Comparison of ENCODE assay signal across 1 cellular context in the genomic region with DNA sequence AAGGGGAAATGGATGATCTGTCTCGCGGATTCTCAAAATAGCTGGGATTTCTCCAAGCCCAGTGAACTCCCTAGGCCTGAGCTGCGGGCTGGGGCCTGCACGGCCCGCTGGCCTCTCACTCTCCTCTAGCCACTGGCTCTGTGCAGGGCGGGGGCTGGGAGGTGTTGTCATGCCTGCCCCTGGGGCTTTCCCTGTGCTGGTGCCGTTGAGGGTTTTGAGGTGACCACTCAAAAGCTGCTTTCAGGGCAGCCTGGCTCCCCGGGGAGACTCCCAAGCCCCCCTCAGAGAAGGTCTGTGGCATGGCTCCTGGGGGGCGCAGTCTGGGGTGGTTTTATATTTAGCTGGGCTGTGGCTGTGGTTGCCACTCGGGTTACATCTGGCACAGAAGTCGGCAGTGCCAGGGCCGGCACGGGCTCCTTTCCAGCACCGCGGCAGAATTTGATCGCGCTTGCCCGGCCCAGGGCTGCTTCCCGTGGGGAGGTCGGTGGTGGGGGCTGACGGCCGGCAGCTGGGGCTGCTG.
TF ChIP-seq lines count a peak whose summit lies in the region.

No MANE protein-coding gene starts in this region.

TF ChIP-seq in H1, 55 proteins besides CTCF, POLR2A, EP300 and RAD21:
- TF ChIP-seq, protein P1, sequence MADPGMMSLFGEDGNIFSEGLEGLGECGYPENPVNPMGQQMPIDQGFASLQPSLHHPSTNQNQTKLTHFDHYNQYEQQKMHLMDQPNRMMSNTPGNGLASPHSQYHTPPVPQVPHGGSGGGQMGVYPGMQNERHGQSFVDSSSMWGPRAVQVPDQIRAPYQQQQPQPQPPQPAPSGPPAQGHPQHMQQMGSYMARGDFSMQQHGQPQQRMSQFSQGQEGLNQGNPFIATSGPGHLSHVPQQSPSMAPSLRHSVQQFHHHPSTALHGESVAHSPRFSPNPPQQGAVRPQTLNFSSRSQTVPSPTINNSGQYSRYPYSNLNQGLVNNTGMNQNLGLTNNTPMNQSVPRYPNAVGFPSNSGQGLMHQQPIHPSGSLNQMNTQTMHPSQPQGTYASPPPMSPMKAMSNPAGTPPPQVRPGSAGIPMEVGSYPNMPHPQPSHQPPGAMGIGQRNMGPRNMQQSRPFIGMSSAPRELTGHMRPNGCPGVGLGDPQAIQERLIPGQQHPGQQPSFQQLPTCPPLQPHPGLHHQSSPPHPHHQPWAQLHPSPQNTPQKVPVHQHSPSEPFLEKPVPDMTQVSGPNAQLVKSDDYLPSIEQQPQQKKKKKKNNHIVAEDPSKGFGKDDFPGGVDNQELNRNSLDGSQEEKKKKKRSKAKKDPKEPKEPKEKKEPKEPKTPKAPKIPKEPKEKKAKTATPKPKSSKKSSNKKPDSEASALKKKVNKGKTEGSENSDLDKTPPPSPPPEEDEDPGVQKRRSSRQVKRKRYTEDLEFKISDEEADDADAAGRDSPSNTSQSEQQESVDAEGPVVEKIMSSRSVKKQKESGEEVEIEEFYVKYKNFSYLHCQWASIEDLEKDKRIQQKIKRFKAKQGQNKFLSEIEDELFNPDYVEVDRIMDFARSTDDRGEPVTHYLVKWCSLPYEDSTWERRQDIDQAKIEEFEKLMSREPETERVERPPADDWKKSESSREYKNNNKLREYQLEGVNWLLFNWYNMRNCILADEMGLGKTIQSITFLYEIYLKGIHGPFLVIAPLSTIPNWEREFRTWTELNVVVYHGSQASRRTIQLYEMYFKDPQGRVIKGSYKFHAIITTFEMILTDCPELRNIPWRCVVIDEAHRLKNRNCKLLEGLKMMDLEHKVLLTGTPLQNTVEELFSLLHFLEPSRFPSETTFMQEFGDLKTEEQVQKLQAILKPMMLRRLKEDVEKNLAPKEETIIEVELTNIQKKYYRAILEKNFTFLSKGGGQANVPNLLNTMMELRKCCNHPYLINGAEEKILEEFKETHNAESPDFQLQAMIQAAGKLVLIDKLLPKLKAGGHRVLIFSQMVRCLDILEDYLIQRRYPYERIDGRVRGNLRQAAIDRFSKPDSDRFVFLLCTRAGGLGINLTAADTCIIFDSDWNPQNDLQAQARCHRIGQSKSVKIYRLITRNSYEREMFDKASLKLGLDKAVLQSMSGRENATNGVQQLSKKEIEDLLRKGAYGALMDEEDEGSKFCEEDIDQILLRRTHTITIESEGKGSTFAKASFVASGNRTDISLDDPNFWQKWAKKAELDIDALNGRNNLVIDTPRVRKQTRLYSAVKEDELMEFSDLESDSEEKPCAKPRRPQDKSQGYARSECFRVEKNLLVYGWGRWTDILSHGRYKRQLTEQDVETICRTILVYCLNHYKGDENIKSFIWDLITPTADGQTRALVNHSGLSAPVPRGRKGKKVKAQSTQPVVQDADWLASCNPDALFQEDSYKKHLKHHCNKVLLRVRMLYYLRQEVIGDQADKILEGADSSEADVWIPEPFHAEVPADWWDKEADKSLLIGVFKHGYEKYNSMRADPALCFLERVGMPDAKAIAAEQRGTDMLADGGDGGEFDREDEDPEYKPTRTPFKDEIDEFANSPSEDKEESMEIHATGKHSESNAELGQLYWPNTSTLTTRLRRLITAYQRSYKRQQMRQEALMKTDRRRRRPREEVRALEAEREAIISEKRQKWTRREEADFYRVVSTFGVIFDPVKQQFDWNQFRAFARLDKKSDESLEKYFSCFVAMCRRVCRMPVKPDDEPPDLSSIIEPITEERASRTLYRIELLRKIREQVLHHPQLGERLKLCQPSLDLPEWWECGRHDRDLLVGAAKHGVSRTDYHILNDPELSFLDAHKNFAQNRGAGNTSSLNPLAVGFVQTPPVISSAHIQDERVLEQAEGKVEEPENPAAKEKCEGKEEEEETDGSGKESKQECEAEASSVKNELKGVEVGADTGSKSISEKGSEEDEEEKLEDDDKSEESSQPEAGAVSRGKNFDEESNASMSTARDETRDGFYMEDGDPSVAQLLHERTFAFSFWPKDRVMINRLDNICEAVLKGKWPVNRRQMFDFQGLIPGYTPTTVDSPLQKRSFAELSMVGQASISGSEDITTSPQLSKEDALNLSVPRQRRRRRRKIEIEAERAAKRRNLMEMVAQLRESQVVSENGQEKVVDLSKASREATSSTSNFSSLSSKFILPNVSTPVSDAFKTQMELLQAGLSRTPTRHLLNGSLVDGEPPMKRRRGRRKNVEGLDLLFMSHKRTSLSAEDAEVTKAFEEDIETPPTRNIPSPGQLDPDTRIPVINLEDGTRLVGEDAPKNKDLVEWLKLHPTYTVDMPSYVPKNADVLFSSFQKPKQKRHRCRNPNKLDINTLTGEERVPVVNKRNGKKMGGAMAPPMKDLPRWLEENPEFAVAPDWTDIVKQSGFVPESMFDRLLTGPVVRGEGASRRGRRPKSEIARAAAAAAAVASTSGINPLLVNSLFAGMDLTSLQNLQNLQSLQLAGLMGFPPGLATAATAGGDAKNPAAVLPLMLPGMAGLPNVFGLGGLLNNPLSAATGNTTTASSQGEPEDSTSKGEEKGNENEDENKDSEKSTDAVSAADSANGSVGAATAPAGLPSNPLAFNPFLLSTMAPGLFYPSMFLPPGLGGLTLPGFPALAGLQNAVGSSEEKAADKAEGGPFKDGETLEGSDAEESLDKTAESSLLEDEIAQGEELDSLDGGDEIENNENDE (IDR thresholded peaks at IDR 0.05; ENCODE audit: insufficient replicate concordance, low read length), result no peak
- TF ChIP-seq RXRA (IDR thresholded peaks at IDR 0.05; ENCODE audit: insufficient read depth, low read depth, low read length), result no peak
TF ChIP-seq in H1: peak in this region for 0.
